9 cellular contexts compared by ENCODE assay signal in genomic region chr4:86544313-86544966, GRCh38. TPM values are rescaled to one million over a fixed set of nuclear protein-coding genes. Genes with fewer than 3 reads are reported as not detected.
DNase-seq lines count a peak whose midpoint lies in the region; ATAC-seq and TF ChIP-seq lines count a peak whose summit lies in the region.
"Had no signal": no experiment of that assay in that cellular context is flagged by ENCODE, and none has a peak within 500 bp of the region (broad histone marks: within the 10 kb centered on the region; RNA-seq: fewer than 3 reads in every experiment).

No MANE protein-coding gene starts in this region.

- no TSS peak for BruUV-seq in IMR-90 (replicated peaks; lab: Mats Ljungman, UMichigan)

- H3K4me3 Mint-ChIP-seq in stimulated activated naive CD8-positive, alpha-beta T cell treated with anti-CD3 and anti-CD28 coated beads, Interleukin-15, amount 100 ng/mL, for 72 hours = peak overlapping the region in 1 of 2 donors; percentile 19
- H3K4me3 Mint-ChIP-seq: memory B cell had no signal

- no peaks in the 10 kb centered on the region for H3F3A ChIP-seq in SK-N-SH (replicated peaks; ENCODE audit: insufficient read depth)

- H3K9ac ChIP-seq in IMR-90 (ENCODE audit: low read depth, low read length) = no peak overlapping the region
- no peak overlapping the region for H3K9ac ChIP-seq in SK-N-SH

- no peak overlapping the region for H4K8ac ChIP-seq in IMR-90 (ENCODE audit: low read depth in 2 of 2, low read length in 2 of 2)

- no peak overlapping the region for H2BK15ac ChIP-seq in IMR-90 (ENCODE audit: low read depth, low read length)

- H3K23ac ChIP-seq in IMR-90 (ENCODE audit: low read depth, low read length) = no peak overlapping the region

- H3K9me2 ChIP-seq in SK-N-SH = no peaks in the 10 kb centered on the region

- no peaks in the 10 kb centered on the region for H3K9me3 ChIP-seq in IMR-90 (ENCODE audit: control insufficient read depth, insufficient read depth, low read length)
- H3K9me3 ChIP-seq in SK-N-SH = no peaks in the 10 kb centered on the region

- H2BK20ac ChIP-seq in IMR-90 (ENCODE audit: low read depth, low read length) = no peak overlapping the region

- no peak overlapping the region for H3K27ac Mint-ChIP-seq in stimulated activated naive CD8-positive, alpha-beta T cell treated with anti-CD3 and anti-CD28 coated beads, Interleukin-15, amount 100 ng/mL, for 72 hours
- H3K27ac Mint-ChIP-seq: memory B cell had no signal

- peak; percentile 77 for ATAC-seq in stimulated activated naive CD8-positive, alpha-beta T cell treated with anti-CD3 and anti-CD28 coated beads, Interleukin-15, amount 100 ng/mL, for 72 hours
- no peak for ATAC-seq in stimulated activated naive CD8-positive, alpha-beta T cell treated with anti-CD3 and anti-CD28 coated beads, Interleukin-15, Interleukin-2, amounts not matched to agents 100 U/mL and 50 U/mL, for 24 hours
- peak; percentile 77 for ATAC-seq in HG02678 (IDR thresholded peaks at IDR 0.05; ENCODE audit: unreplicated experiment)
- ATAC-seq in IMR-90 (ENCODE audit: low read depth) = no peak

- H3K79me1 ChIP-seq in IMR-90 (ENCODE audit: low read depth in 1 of 2, low read length in 2 of 2) = no peaks in the 10 kb centered on the region

- no peak for TF ChIP-seq EP300 in SK-N-SH (IDR thresholded peaks at IDR 0.05; ENCODE audit: borderline replicate concordance in 1 of 2, low read depth in 1 of 2, low read length in 1 of 2)

- no peaks in the 10 kb centered on the region for H3K4me1 Mint-ChIP-seq in stimulated activated naive CD8-positive, alpha-beta T cell treated with anti-CD3 and anti-CD28 coated beads, Interleukin-15, amount 100 ng/mL, for 72 hours
- H3K4me1 Mint-ChIP-seq: memory B cell had no signal

- WGBS in IMR-90 (ENCODE audit: extremely low coverage in 2 of 2, insufficient read length in 1 of 2), 2 experiments = no CpG with 5 or more reads among the region's 2 CpGs
- WGBS in SK-N-SH (ENCODE audit: low lambda C conversion rate) = 39% methylated on average over 2 of the region's 2 CpGs

- POLR2A ChIA-PET in IMR-90 (lab: Charles Lee; ENCODE audit: unreplicated experiment) (no interaction called here), SK-N-SH (lab: Yijun Ruan, JAX) (no interaction called here)

- no peak for TF ChIP-seq POLR2A in IMR-90 (IDR thresholded peaks at IDR 0.05; ENCODE audit: low read depth, low read length)

- H3K9me3 Mint-ChIP-seq in stimulated activated naive CD8-positive, alpha-beta T cell treated with anti-CD3 and anti-CD28 coated beads, Interleukin-15, amount 100 ng/mL, for 72 hours = peaks cover 0 to 6% of the 10 kb centered on the region in 2 donors

- H3K9me1 ChIP-seq in IMR-90 (ENCODE audit: insufficient read depth, low read length) = no peaks in the 10 kb centered on the region

- no peak overlapping the region for H4K91ac ChIP-seq in IMR-90 (ENCODE audit: insufficient read depth, low read depth, low read length)

- TF ChIP-seq RAD21 in IMR-90 (IDR thresholded peaks at IDR 0.05; ENCODE audit: low read length) = no peak
- TF ChIP-seq RAD21 in SK-N-SH (IDR thresholded peaks at IDR 0.05; ENCODE audit: low read length) = no peak

- dilution Hi-C loops in IMR-90 (cut with HindIII; ENCODE audit: low sequenced_read_pairs, unreplicated experiment) = no loop called here

- no peak overlapping the region for H3K27ac ChIP-seq in IMR-90 (ENCODE audit: insufficient read depth, low read length)
- H3K27ac ChIP-seq in SK-N-SH (ENCODE audit: low read depth in 2 of 2, low read length in 1 of 2) = no peak overlapping the region

- no peak overlapping the region for H4K5ac ChIP-seq in IMR-90 (ENCODE audit: low read depth, low read length)

- H3K79me2 ChIP-seq in SK-N-SH (ENCODE audit: insufficient read depth) = no peaks in the 10 kb centered on the region

- H2AFZ ChIP-seq in IMR-90 (replicated peaks; ENCODE audit: low read length, poor library complexity) (no peak overlapping the region), SK-N-SH (ENCODE audit: low read depth) (no peak overlapping the region)

- H4K20me1 ChIP-seq in IMR-90 (ENCODE audit: insufficient read depth, low read length) = no peaks in the 10 kb centered on the region
- no peaks in the 10 kb centered on the region for H4K20me1 ChIP-seq in SK-N-SH (ENCODE audit: insufficient read depth)

- H3K4me1 ChIP-seq in IMR-90 (ENCODE audit: control insufficient read depth, insufficient read depth, low read length) (no peaks in the 10 kb centered on the region), SK-N-SH (ENCODE audit: control insufficient read depth in 1 of 2, insufficient read depth in 2 of 2, low read depth in 1 of 2, low read length in 1 of 2) (peaks cover 0 to 4% of the 10 kb centered on the region in 2 experiments; a peak in 1 of 4 replicates)

- no peak overlapping the region for H2AK5ac ChIP-seq in IMR-90 (ENCODE audit: low read depth, low read length)

- H2AK9ac ChIP-seq in IMR-90 (replicated peaks; ENCODE audit: low read depth, low read length, poor library complexity) = no peak overlapping the region

- H3K36me3 ChIP-seq in IMR-90 (ENCODE audit: control insufficient read depth, insufficient read depth, low read length) = no peaks in the 10 kb centered on the region
- H3K36me3 ChIP-seq in SK-N-SH (replicated peaks in 1 of 2; ENCODE audit: control insufficient read depth in 1 of 2, insufficient read depth in 2 of 2, low read length in 1 of 2) = no peaks in the 10 kb centered on the region

- TF ChIP-seq CTCF in IMR-90 (conservative IDR thresholded peaks at IDR 0.05; ENCODE audit: low read depth, low read length) = no peak
- TF ChIP-seq CTCF in SK-N-SH (IDR thresholded peaks at IDR 0.05) = no peak

- H3K56ac ChIP-seq in IMR-90 (ENCODE audit: extremely low read depth, insufficient read depth, low read length) = no peak overlapping the region

- H3K14ac ChIP-seq in IMR-90 (replicated peaks; ENCODE audit: low read depth, low read length) = no peak overlapping the region

- H3K4me3 ChIP-seq in IMR-90 (ENCODE audit: insufficient read depth, low read depth, low read length) (no peak overlapping the region), SK-N-SH (ENCODE audit: low read depth in 2 of 2, low read length in 1 of 2) (no peak overlapping the region)

- peaks cover 12% of the 10 kb centered on the region for H3K27me3 Mint-ChIP-seq in stimulated activated naive CD8-positive, alpha-beta T cell treated with anti-CD3 and anti-CD28 coated beads, Interleukin-15, amount 100 ng/mL, for 72 hours

- H3K27me3 ChIP-seq in IMR-90 (ENCODE audit: control insufficient read depth, insufficient read depth, low read length) (peaks cover 5% of the 10 kb centered on the region), SK-N-SH (ENCODE audit: insufficient read depth) (no peaks in the 10 kb centered on the region)

- H3K4me2 ChIP-seq in IMR-90 (ENCODE audit: low read depth, low read length) (no peak overlapping the region), SK-N-SH (no peak overlapping the region)

- intact Hi-C loops in IMR-90 (cut with micrococcal nuclease) = no loop called here

- no peak overlapping the region for H3K4ac ChIP-seq in IMR-90 (ENCODE audit: low read depth, low read length)

- CTCF ChIA-PET in IMR-90 (lab: Yijun Ruan, JAX) (no interaction called here), SK-N-SH (lab: Yijun Ruan, JAX) (no interaction called here)

- no peak overlapping the region for H2BK120ac ChIP-seq in IMR-90 (ENCODE audit: low read depth, low read length)

- in situ Hi-C loops in IMR-90 (cut with MboI; ENCODE audit: low sequenced_read_pairs) = no loop called here

- H2BK5ac ChIP-seq in IMR-90 (ENCODE audit: low read depth, low read length, poor library complexity, severe bottlenecking) = no peak overlapping the region

- DNase-seq in stimulated activated naive CD8-positive, alpha-beta T cell treated with anti-CD3 and anti-CD28 coated beads, Interleukin-15, amount 100 ng/mL, for 72 hours = no peak
- DNase-seq in stimulated activated naive CD8-positive, alpha-beta T cell treated with anti-CD3 and anti-CD28 coated beads, Interleukin-15, Interleukin-2, amounts not matched to agents 100 U/mL and 50 U/mL, for 24 hours = no peak
- DNase-seq in IMR-90 (no peak), GOT3 (lab: John Stamatoyannopoulos, UW) (no peak), NCI-H2029 (lab: John Stamatoyannopoulos, UW) (no peak), T1000 (lab: John Stamatoyannopoulos, UW) (no peak), SK-N-SH (no peak)

- H3K18ac ChIP-seq in IMR-90 (ENCODE audit: low read depth, low read length) = no peak overlapping the region

TF ChIP-seq in IMR-90, 13 proteins besides CTCF, POLR2A, EP300 and RAD21:
- TF ChIP-seq MAZ (IDR thresholded peaks at IDR 0.05; ENCODE audit: borderline replicate concordance, low read depth, low read length) (no peak), MAFK (IDR thresholded peaks at IDR 0.05; ENCODE audit: low read depth, low read length) (peak; percentile 25)

TF ChIP-seq in SK-N-SH, 30 proteins besides CTCF, POLR2A, EP300 and RAD21:
- TF ChIP-seq TEAD4 (IDR thresholded peaks at IDR 0.05; ENCODE audit: borderline replicate concordance, insufficient read depth) (no peak), FOSL2 (IDR thresholded peaks at IDR 0.05; ENCODE audit: borderline replicate concordance, low read depth) (no peak), GATA2 (CRISPR knock-in tag; IDR thresholded peaks at IDR 0.05) (no peak), ELF1 (IDR thresholded peaks at IDR 0.05) (no peak), RCOR1 (IDR thresholded peaks at IDR 0.05; ENCODE audit: low read length) (no peak), TAF1 (IDR thresholded peaks at IDR 0.05; ENCODE audit: borderline replicate concordance, low read depth, low read length) (no peak), FOXJ3 (CRISPR knock-in tag; IDR thresholded peaks at IDR 0.05) (no peak)
TF ChIP-seq in SK-N-SH: peak in this region for 0.

RNA-seq across cellular contexts. Expression of gene PTPN13, which starts 49.7 kb away (rescaled TPM):
- 29.0 and 31.4 TPM in 2 replicates for total RNA-seq in IMR-90 (2012; rRNA removed)
- polyA plus RNA-seq in IMR-90 (2012; rRNA removed) (5.7 and 7.7 TPM in 2 replicates), SK-N-SH (2012; rRNA removed) (5.5 and 7.0 TPM in 2 replicates)
- 2.0 and 3.2 TPM in 2 replicates for polyA plus RNA-seq in IMR-90 (2012; cell fraction: cytosol; rRNA removed)
- polyA plus RNA-seq in IMR-90 (2012; cell fraction: nucleus; rRNA removed; ENCODE audit: low replicate concordance) = 2.1 and 8.4 TPM in 2 replicates
- polyA plus RNA-seq in SK-N-SH (2012; cell fraction: cytosol; rRNA removed) = 8.7 and 8.9 TPM in 2 replicates
- polyA plus RNA-seq in SK-N-SH (2012; cell fraction: nucleus; rRNA removed) = 5.4 and 11.4 TPM in 2 replicates

Comparison
In these comparisons a context has a peak if more than half of its experiments do, and no peak if none do; other contexts are left out.
1. ATAC-seq: peak in stimulated activated naive CD8-positive, alpha-beta T cell treated with anti-CD3 and anti-CD28 coated beads, Interleukin-15, amount 100 ng/mL, for 72 hours (single experiment) and HG02678 (single experiment); none in stimulated activated naive CD8-positive, alpha-beta T cell treated with anti-CD3 and anti-CD28 coated beads, Interleukin-15, Interleukin-2, amounts not matched to agents 100 U/mL and 50 U/mL, for 24 hours (single experiment) and IMR-90 (single experiment).